In the genomic region with DNA sequence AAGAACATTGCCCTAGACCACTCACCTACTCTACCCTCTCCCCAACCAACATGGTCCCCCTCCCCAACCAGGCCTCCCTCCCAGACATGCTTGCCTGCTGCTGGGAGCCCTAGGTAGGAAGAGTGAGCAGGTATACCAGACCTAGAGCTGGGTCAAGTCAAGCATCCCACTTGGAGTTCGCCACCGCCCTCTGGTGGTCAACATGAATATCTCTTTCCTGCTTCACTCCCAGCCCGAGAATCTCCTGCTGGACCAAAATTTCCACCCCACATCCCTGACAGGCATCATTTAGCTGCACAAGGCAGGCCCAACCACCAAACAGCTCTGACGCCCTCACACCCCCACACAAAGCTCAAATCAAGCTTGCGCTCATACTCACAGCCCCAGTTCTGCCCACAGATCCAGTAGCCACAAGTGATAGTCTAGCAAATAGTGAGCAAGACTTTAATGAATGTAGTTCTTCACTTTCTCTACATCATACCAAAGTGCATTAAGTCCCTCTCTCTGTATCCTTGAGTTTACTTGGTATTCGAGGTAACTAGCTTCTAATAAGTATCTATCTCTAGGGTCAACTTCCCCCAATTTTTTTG, we compare ENCODE assay signal across 1 cellular context.
TF ChIP-seq lines count a peak whose summit lies in the region.

No MANE protein-coding gene starts in this region.

TF ChIP-seq in HCT116, 20 proteins besides CTCF, POLR2A, EP300 and RAD21 (continued from another document):
- no peak for TF ChIP-seq EZH2phosphoT487 (IDR thresholded peaks at IDR 0.05; ENCODE audit: borderline replicate concordance)
TF ChIP-seq in HCT116: peak in this region for 0.
